In the genomic region with DNA sequence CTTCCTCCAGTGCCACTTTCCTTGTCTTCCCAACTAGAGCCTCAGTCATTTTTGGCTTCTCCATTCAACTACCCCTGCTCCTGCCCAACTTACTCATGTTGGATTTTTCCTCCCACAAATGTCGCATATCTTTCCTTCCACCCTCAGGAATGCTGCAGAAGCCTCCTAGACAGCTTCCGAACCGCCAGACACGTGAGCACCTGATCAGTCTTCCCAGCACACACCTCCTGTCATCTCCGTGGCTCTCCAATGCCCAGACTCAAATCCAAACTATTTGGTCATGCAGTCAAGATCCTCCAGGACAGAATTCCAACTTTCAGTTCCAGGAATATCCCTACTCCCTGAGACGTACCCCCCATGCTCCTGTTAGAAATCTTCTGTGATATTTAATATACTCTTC, we compare ENCODE assay signal across 23 cellular contexts. TPM values are rescaled to one million over a fixed set of nuclear protein-coding genes. Genes with fewer than 3 reads are reported as not detected.
A peak's percentile ranks its signal among the peaks of the same experiment; 100 is the strongest.
DNase-seq lines count a peak whose midpoint lies in the region; ATAC-seq, FAIRE-seq and TF ChIP-seq lines count a peak whose summit lies in the region.
"Had no signal": no experiment of that assay in that cellular context is flagged by ENCODE, and none has a peak within 500 bp of the region (broad histone marks: within the 10 kb centered on the region; RNA-seq: fewer than 3 reads in every experiment).

No MANE protein-coding gene starts in this region.

- H3K4me1 ChIP-seq in H1 (replicated peaks in 1 of 4; ENCODE audit: control insufficient read depth in 3 of 4, insufficient read depth in 4 of 4, low read length in 3 of 4) (peaks cover 0 to 18% (median 5%) of the 10 kb centered on the region in 4 experiments; a peak in 6 of 7 replicates), subcutaneous abdominal adipose tissue (ENCODE audit: control insufficient read depth in 5 of 5, insufficient read depth in 5 of 5, low read length in 5 of 5) (peaks cover 24 to 77% (median 75%) of the 10 kb centered on the region in 5 donors)

- H2BK120ac ChIP-seq in H1 (replicated peaks; ENCODE audit: low read depth, low read length): no peak overlapping the region

- H3K56ac ChIP-seq in H1 (replicated peaks; ENCODE audit: insufficient read length, low read depth, low read length): no peak overlapping the region

- peaks cover 17% of the 10 kb centered on the region for H3K79me1 ChIP-seq in H1 (ENCODE audit: low read depth, low read length)

- H3K27me3 ChIP-seq in H1 (replicated peaks in 1 of 4; ENCODE audit: control insufficient read depth in 3 of 4, extremely low read depth in 1 of 4, insufficient read depth in 3 of 4, low read length in 3 of 4): no peaks in the 10 kb centered on the region; a peak in 1 of 7 replicates
- no peaks in the 10 kb centered on the region for H3K27me3 ChIP-seq in subcutaneous abdominal adipose tissue (ENCODE audit: control insufficient read depth in 5 of 5, insufficient read depth in 4 of 5, low read length in 5 of 5)
- H3K27me3 ChIP-seq: upper lobe of left lung had no signal

- H3K27ac ChIP-seq in H1 (ENCODE audit: low read depth, low read length) (no peak overlapping the region), subcutaneous abdominal adipose tissue (ENCODE audit: low read depth, low read length) (peak overlapping the region; percentile 81)
- H3K27ac ChIP-seq: C4-2B, GM23248, upper lobe of left lung had no signal

- H3K4me1 Mint-ChIP-seq in WTC11: peaks cover 40% of the 10 kb centered on the region
- H3K4me1 Mint-ChIP-seq in activated CD4-positive, alpha-beta T cell treated with anti-CD3 and anti-CD28 coated beads for 36 hours: no peaks in the 10 kb centered on the region
- H3K4me1 Mint-ChIP-seq: activated naive CD4-positive, alpha-beta T cell treated with anti-CD3 and anti-CD28 coated beads, Interleukin-2, amount 50 U/mL, for 24 hours; memory B cell had no signal

- WGBS in H1 (ENCODE audit: extremely low coverage in 1 of 2, insufficient coverage in 1 of 2, insufficient read length in 1 of 2, insufficient replicate concordance in 2 of 2, low coverage in 1 of 2, low lambda C conversion rate in 2 of 2, missing lambda C conversion rate in 1 of 2), 2 experiments: 87% methylated on average over 6 of the region's 6 CpGs; no CpG with 5 or more reads in 1 of the 2 experiments

- H3K4me3 ChIP-seq in H1 (ENCODE audit: extremely low read depth in 1 of 4, insufficient read depth in 2 of 4, low read depth in 3 of 4, low read length in 4 of 4) (no peak overlapping the region), subcutaneous abdominal adipose tissue (ENCODE audit: low read depth in 1 of 5, low read length in 5 of 5) (no peak overlapping the region)
- H3K4me3 ChIP-seq: GM23248, smooth muscle cell, upper lobe of left lung had no signal

- POLR2A ChIA-PET in WTC11 (lab: Charles Lee) (no interaction called here), H1 (lab: Charles Lee; ENCODE audit: partially characterized antibody) (interaction anchor here (18.0 to 19.0 kb wide), 2 partner anchors 7 to 9 kb away, joined by 343 read pairs; a partner anchor contains a TSS)
- POLR2A ChIA-PET in activated CD4-positive, alpha-beta T cell treated with anti-CD3 and anti-CD28 coated beads for 36 hours (lab: Charles Lee): no interaction called here

- no peak overlapping the region for H2BK12ac ChIP-seq in H1 (ENCODE audit: low read depth, low read length)

- H3K9me3 ChIP-seq in H1 (ENCODE audit: insufficient read depth in 2 of 2, low read depth in 1 of 2, low read length in 1 of 2) (no peaks in the 10 kb centered on the region), subcutaneous abdominal adipose tissue (ENCODE audit: control insufficient read depth in 5 of 5, low read length in 5 of 5) (no peaks in the 10 kb centered on the region)
- H3K9me3 ChIP-seq: SK-N-SH, upper lobe of left lung had no signal

- H3K4ac ChIP-seq in H1 (replicated peaks; ENCODE audit: insufficient read length, low read depth, low read length): no peak overlapping the region

- H2BK20ac ChIP-seq in H1 (ENCODE audit: low read length): no peak overlapping the region

- H3K27me3 Mint-ChIP-seq in WTC11 (ENCODE audit: low read depth): no peaks in the 10 kb centered on the region
- H3K27me3 Mint-ChIP-seq in activated CD4-positive, alpha-beta T cell treated with anti-CD3 and anti-CD28 coated beads for 36 hours: no peaks in the 10 kb centered on the region
- H3K27me3 Mint-ChIP-seq: activated CD4-positive, alpha-beta memory T cell treated with anti-CD3 and anti-CD28 coated beads, Interleukin-2, amount 10 ng/mL, durations not matched to agents 7 days and 5 days; activated naive CD4-positive, alpha-beta T cell treated with anti-CD3 and anti-CD28 coated beads, Interleukin-2, amount 50 U/mL, for 24 hours; memory B cell had no signal

- no peak overlapping the region for H3K18ac ChIP-seq in H1 (ENCODE audit: extremely low read depth, low read length)

- H2AFZ ChIP-seq in H1 (ENCODE audit: low read length): no peak overlapping the region
- H2AFZ ChIP-seq: GM23248 had no signal

- no peak for DNase-seq in WTC11 (ENCODE audit: low spot score)
- DNase-seq in H1 (ENCODE audit: low read depth in 1 of 2, low spot score in 2 of 2): no peak
- DNase-seq in myocyte (ENCODE audit: low read depth): peak; percentile 42
- no peak for DNase-seq in activated T-cell treated with anti-CD3 and anti-CD28 coated beads, Interleukin-2, amount 50 U/mL, for 48 hours
- DNase-seq in activated CD4-positive, alpha-beta T cell treated with anti-CD3 and anti-CD28 coated beads for 36 hours: no peak
- DNase-seq: activated CD4-positive, alpha-beta memory T cell treated with anti-CD3 and anti-CD28 coated beads, Interleukin-2, amount 10 ng/mL, durations not matched to agents 7 days and 5 days; activated CD4-positive, CD25-positive, alpha-beta regulatory T cell treated with anti-CD3 and anti-CD28 coated beads, Interleukin-2, amount 50 U/mL, for 72 hours; GM23248; HFFc6; NCI-H146; NCI-H2107; NCI-H446 treated with DMSO at 0.1 percent for 48 hours; SK-N-SH; stimulated activated CD4-positive, alpha-beta T cell treated with anti-CD3 and anti-CD28 coated beads, Interleukin-1b, Interleukin-23, amount 100 ng/mL, for 48 hours; upper lobe of left lung had no signal

- H3K23me2 ChIP-seq in H1 (ENCODE audit: low read depth, low read length): no peaks in the 10 kb centered on the region; the same call in 1 of the 2 replicates

- intact Hi-C loops in activated CD4-positive, alpha-beta T cell treated with anti-CD3 and anti-CD28 coated beads for 36 hours (cut with DNase I, micrococcal nuclease): no loop called here

- H3K14ac ChIP-seq in H1 (ENCODE audit: insufficient read length): no peak overlapping the region

- H4K20me1 ChIP-seq in H1 (replicated peaks in 1 of 2; ENCODE audit: control insufficient read depth in 1 of 2, insufficient read depth in 2 of 2, low read length in 2 of 2): peaks cover 3% of the 10 kb centered on the region in 2 experiments

- ATAC-seq in WTC11 (no peak), GM18870 (IDR thresholded peaks at IDR 0.05; ENCODE audit: unreplicated experiment) (no peak)
- no peak for ATAC-seq in activated CD4-positive, alpha-beta T cell treated with anti-CD3 and anti-CD28 coated beads for 36 hours

- no peak for TF ChIP-seq POLR2A in H1 (IDR thresholded peaks at IDR 0.05; ENCODE audit: control extremely low read depth in 1 of 2, low read depth in 2 of 2, low read length in 2 of 2)

- H3K9ac ChIP-seq in H1 (replicated peaks in 1 of 4; ENCODE audit: extremely low read depth in 1 of 4, low read depth in 3 of 4, low read length in 3 of 4) (no peak overlapping the region), subcutaneous abdominal adipose tissue (ENCODE audit: low read length in 5 of 5) (peak overlapping the region in 1 of 5 donors; percentile 14)
- H3K9ac ChIP-seq: GM23248, SK-N-SH had no signal

- FAIRE-seq in H1 (lab: Jason Lieb, UNC): no peak

- peak overlapping the region; percentile 26 for H3K27ac Mint-ChIP-seq in WTC11
- no peak overlapping the region for H3K27ac Mint-ChIP-seq in activated CD4-positive, alpha-beta T cell treated with anti-CD3 and anti-CD28 coated beads for 36 hours
- H3K27ac Mint-ChIP-seq: activated CD4-positive, alpha-beta memory T cell treated with anti-CD3 and anti-CD28 coated beads, Interleukin-2, amount 10 ng/mL, durations not matched to agents 7 days and 5 days; activated naive CD4-positive, alpha-beta T cell treated with anti-CD3 and anti-CD28 coated beads, Interleukin-2, amount 50 U/mL, for 24 hours; activated T-helper 2 cell treated with anti-CD3 and anti-CD28 coated beads, Interferon-gamma antibody, Interleukin-2, Interleukin-4, amounts not matched to agents 10 μg/mL and 5 μg/mL and 100 μg/mL, durations not matched to agents 14 hours and 24 hours and 36 hours; HFFc6; memory B cell; T-helper 1 cell treated with Interleukin-12 subunit alpha and Interleukin-12 subunit beta and Interleukin-4 antibody, amounts not matched to agents 30 μg/mL and 1 μg/mL, for 36 hours had no signal

- no peak overlapping the region for H4K8ac ChIP-seq in H1 (ENCODE audit: extremely low read depth, insufficient read depth, low read length)

- H4K5ac ChIP-seq in H1 (ENCODE audit: insufficient read length, low read depth, low read length): no peak overlapping the region

- no peak overlapping the region for H4K91ac ChIP-seq in H1 (replicated peaks; ENCODE audit: insufficient read length, low read length)

- no peaks in the 10 kb centered on the region for H3K9me3 Mint-ChIP-seq in WTC11
- no peaks in the 10 kb centered on the region for H3K9me3 Mint-ChIP-seq in activated CD4-positive, alpha-beta T cell treated with anti-CD3 and anti-CD28 coated beads for 36 hours (ENCODE audit: low read depth)
- H3K9me3 Mint-ChIP-seq: activated CD4-positive, alpha-beta memory T cell treated with anti-CD3 and anti-CD28 coated beads, Interleukin-2, amount 10 ng/mL, durations not matched to agents 7 days and 5 days; activated naive CD4-positive, alpha-beta T cell treated with anti-CD3 and anti-CD28 coated beads, Interleukin-2, amount 50 U/mL, for 24 hours; activated T-helper 2 cell treated with anti-CD3 and anti-CD28 coated beads, Interferon-gamma antibody, Interleukin-2, Interleukin-4, amounts not matched to agents 10 μg/mL and 5 μg/mL and 100 μg/mL, durations not matched to agents 14 hours and 24 hours and 36 hours; HFFc6; memory B cell; T-helper 1 cell treated with Interleukin-12 subunit alpha and Interleukin-12 subunit beta and Interleukin-4 antibody, amounts not matched to agents 30 μg/mL and 1 μg/mL, for 36 hours had no signal

- H2BK15ac ChIP-seq in H1 (ENCODE audit: low read length): 0 out of 2 replicates have a peak overlapping the region, but pooled peaks have one; percentile 40

- peaks cover 0 to 43% of the 10 kb centered on the region in 2 experiments; a peak in 3 of 4 replicates for H3K79me2 ChIP-seq in H1 (ENCODE audit: control insufficient read depth in 1 of 2, insufficient read depth in 2 of 2, low read length in 2 of 2)

- H3K4me3 Mint-ChIP-seq in WTC11: no peak overlapping the region
- no peak overlapping the region for H3K4me3 Mint-ChIP-seq in activated CD4-positive, alpha-beta T cell treated with anti-CD3 and anti-CD28 coated beads for 36 hours
- H3K4me3 Mint-ChIP-seq: activated CD4-positive, alpha-beta memory T cell treated with anti-CD3 and anti-CD28 coated beads, Interleukin-2, amount 10 ng/mL, durations not matched to agents 7 days and 5 days; activated naive CD4-positive, alpha-beta T cell treated with anti-CD3 and anti-CD28 coated beads, Interleukin-2, amount 50 U/mL, for 24 hours; HFFc6; memory B cell; T-helper 1 cell treated with Interleukin-12 subunit alpha and Interleukin-12 subunit beta and Interleukin-4 antibody, amounts not matched to agents 30 μg/mL and 1 μg/mL, for 36 hours had no signal

- no peak for TF ChIP-seq EP300 in H1 (IDR thresholded peaks at IDR 0.05; ENCODE audit: borderline replicate concordance in 1 of 2, low read depth in 2 of 2, low read length in 2 of 2)

- no peak overlapping the region for H3K4me2 ChIP-seq in H1 (ENCODE audit: insufficient read depth in 1 of 2, low read depth in 2 of 2, low read length in 2 of 2)
- H3K4me2 ChIP-seq: SK-N-SH, smooth muscle cell had no signal

- no peak overlapping the region for H2AK5ac ChIP-seq in H1 (ENCODE audit: low read depth, low read length)

- no peak for TF ChIP-seq RAD21 in H1 (IDR thresholded peaks at IDR 0.05 in 1 of 2, conservative IDR thresholded peaks at IDR 0.05 in 1 of 2; ENCODE audit: low read depth in 2 of 2, low read length in 2 of 2)

- CTCF ChIA-PET in WTC11 (lab: Charles Lee): interaction anchor here (3.0 kb wide), 1 partner anchor 16 kb away, joined by 18 read pairs; no protein-coding TSS in a partner anchor
- CTCF ChIA-PET in H1 (lab: Charles Lee; ENCODE audit: partially characterized antibody): interaction anchor here (1.5 to 42.0 kb wide), 3 partner anchors 1 to 38 kb away, joined by 3 to 1070 read pairs (median 1070); a partner anchor contains a TSS
- CTCF ChIA-PET in activated CD4-positive, alpha-beta T cell treated with anti-CD3 and anti-CD28 coated beads for 36 hours (lab: Charles Lee): no interaction called here

- H3K23ac ChIP-seq in H1 (ENCODE audit: insufficient read length): no peak overlapping the region

- H3K36me3 ChIP-seq in H1 (ENCODE audit: control insufficient read depth in 2 of 4, insufficient read depth in 4 of 4, low read length in 3 of 4): peaks cover 0 to 5% (median 2%) of the 10 kb centered on the region in 4 experiments; a peak in 4 of 8 replicates
- H3K36me3 ChIP-seq in subcutaneous abdominal adipose tissue (ENCODE audit: control insufficient read depth in 5 of 5, insufficient read depth in 5 of 5, low read length in 5 of 5): peaks cover 0 to 14% (median 13%) of the 10 kb centered on the region in 5 donors

- H3K36me3 Mint-ChIP-seq in WTC11: peaks cover 11% of the 10 kb centered on the region
- no peaks in the 10 kb centered on the region for H3K36me3 Mint-ChIP-seq in activated CD4-positive, alpha-beta T cell treated with anti-CD3 and anti-CD28 coated beads for 36 hours (ENCODE audit: low read depth)
- H3K36me3 Mint-ChIP-seq: activated naive CD4-positive, alpha-beta T cell treated with anti-CD3 and anti-CD28 coated beads, Interleukin-2, amount 50 U/mL, for 24 hours; memory B cell had no signal

- no peak overlapping the region for H2BK5ac ChIP-seq in H1 (ENCODE audit: low read depth, low read length)

- TF ChIP-seq CTCF in WTC11 (IDR thresholded peaks at IDR 0.05): no peak
- TF ChIP-seq CTCF in H1 (IDR thresholded peaks at IDR 0.05; ENCODE audit: control extremely low read depth in 1 of 3, insufficient read depth in 1 of 3, low read depth in 1 of 3, low read length in 3 of 3): no peak

RNA-seq across cellular contexts. Expression of a gene that starts 8.9 kb away (rescaled TPM):
- total RNA-seq in WTC11 (2021) (19.2 to 22.5 TPM (median 20.1 TPM) in 3 replicates), myocyte (31.9 and 50.6 TPM in 2 replicates)
- 10.9 and 11.5 TPM in 2 replicates for total RNA-seq in H1 (2021; fragmentation: NEBNext Ultra II Directional; extraction: Animal tissue kit (Norgen Biotek cat#: 25700))
- 4.2 and 5.7 TPM in 2 replicates for polyA plus RNA-seq in H1 (2011; rRNA removed)
- polyA plus RNA-seq in H1 (2011; cell fraction: cytosol; rRNA removed): 5.8 TPM
- polyA plus RNA-seq in H1 (2011; cell fraction: nucleus; rRNA removed): 7.1 TPM
- 9.7 to 13.7 TPM (median 10.9 TPM) in 4 replicates for polyA plus RNA-seq in H1 (2012, experiment 1 of 2)
- 6.0 TPM for polyA plus RNA-seq in H1 (2012, experiment 2 of 2)
- 2.7 TPM for polyA plus RNA-seq in H1 (2013, experiment 1 of 2)
- 2.4 TPM for polyA plus RNA-seq in H1 (2013, experiment 2 of 2)
- polyA minus RNA-seq in H1 (2011; rRNA and poly(A)+ RNA removed): 9.7 and 10.6 TPM in 2 replicates
- polyA minus RNA-seq in H1 (2011; cell fraction: cytosol; rRNA and poly(A)+ RNA removed): 3.5 TPM
- polyA minus RNA-seq in H1 (2011; cell fraction: nucleus; rRNA and poly(A)+ RNA removed): 15.2 TPM
- polyA plus RNA-seq in myocyte (2012): 9.4 TPM
- under 1 TPM; 0.25 to 0.49 TPM for total RNA-seq in activated CD4-positive, alpha-beta T cell treated with anti-CD3 and anti-CD28 coated beads for 36 hours
- total RNA-seq: smooth muscle cell had no signal

RNA-seq across cellular contexts. Expression of a gene that starts 25.4 kb away (rescaled TPM):
- total RNA-seq in WTC11 (2021) (15.0 to 19.3 TPM (median 17.9 TPM) in 3 replicates), myocyte (22.4 and 27.0 TPM in 2 replicates)
- total RNA-seq in H1 (2021; fragmentation: NEBNext Ultra II Directional; extraction: Animal tissue kit (Norgen Biotek cat#: 25700)): 24.7 and 25.4 TPM in 2 replicates
- 5.4 and 7.5 TPM in 2 replicates for polyA plus RNA-seq in H1 (2011; rRNA removed)
- 9.9 TPM for polyA plus RNA-seq in H1 (2011; cell fraction: cytosol; rRNA removed)
- polyA plus RNA-seq in H1 (2011; cell fraction: nucleus; rRNA removed): 5.2 TPM
- polyA plus RNA-seq in H1 (2012, experiment 1 of 2): 11.0 to 15.2 TPM (median 12.3 TPM) in 4 replicates
- 2.0 TPM for polyA plus RNA-seq in H1 (2012, experiment 2 of 2)
- polyA plus RNA-seq in H1 (2013, experiment 1 of 2): 14.9 TPM
- polyA plus RNA-seq in H1 (2013, experiment 2 of 2): 14.6 TPM
- 12.3 and 17.1 TPM in 2 replicates for polyA minus RNA-seq in H1 (2011; rRNA and poly(A)+ RNA removed)
- 13.5 TPM for polyA minus RNA-seq in H1 (2011; cell fraction: cytosol; rRNA and poly(A)+ RNA removed)
- polyA minus RNA-seq in H1 (2011; cell fraction: nucleus; rRNA and poly(A)+ RNA removed): 16.8 TPM
- polyA plus RNA-seq in myocyte (2012): 4.8 TPM
- total RNA-seq in activated CD4-positive, alpha-beta T cell treated with anti-CD3 and anti-CD28 coated beads for 36 hours: 10 to 100 TPM; 13.5 to 13.6 TPM
